ENCODE assay signal across 16 cellular contexts in the genomic region with DNA sequence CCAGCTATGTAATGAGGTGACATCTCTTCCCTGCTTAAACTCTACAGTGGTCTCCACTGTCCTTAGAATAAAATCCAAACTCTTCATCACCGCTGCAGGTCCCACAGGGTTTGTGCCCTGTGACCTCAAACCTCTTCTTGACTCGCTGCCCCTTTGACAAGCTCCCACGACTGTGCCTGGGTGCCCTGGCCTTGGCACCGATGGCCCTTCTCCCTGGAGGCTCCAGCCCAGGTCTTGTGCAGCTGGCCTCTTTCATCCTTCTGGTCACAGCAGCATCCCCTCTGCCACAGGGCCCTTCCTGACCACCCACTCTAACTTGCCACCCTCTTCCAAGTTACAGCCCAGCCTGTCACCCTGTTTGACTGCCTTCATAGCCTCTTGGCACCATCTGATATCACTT.
A peak's percentile ranks its signal among the peaks of the same experiment; 100 is the strongest.
DNase-seq lines count a peak whose midpoint lies in the region; ATAC-seq and TF ChIP-seq lines count a peak whose summit lies in the region.
"Had no signal": no experiment of that assay in that cellular context is flagged by ENCODE, and none has a peak within 500 bp of the region (broad histone marks: within the 10 kb centered on the region; RNA-seq: fewer than 3 reads in every experiment).

No MANE protein-coding gene starts in this region.

- H3K9me3 ChIP-seq in H9 (ENCODE audit: control insufficient read depth, low read depth, low read length), result no peaks in the 10 kb centered on the region
- H3K9me3 ChIP-seq in T-helper 17 cell (ENCODE audit: control insufficient read depth, low read length, poor library complexity, severe bottlenecking), result no peaks in the 10 kb centered on the region
- H3K9me3 ChIP-seq: A549, BE2C had no signal

- no peak overlapping the region for H2BK15ac ChIP-seq in H9 (ENCODE audit: low read depth, low read length)

- intact Hi-C loops in activated naive CD4-positive, alpha-beta T cell treated with anti-CD3 and anti-CD28 coated beads for 36 hours (cut with micrococcal nuclease), result no loop called here

- H3K56ac ChIP-seq in H9 (ENCODE audit: insufficient read length, low read depth, low read length), result no peak overlapping the region

- H3K79me2 ChIP-seq in H9 (ENCODE audit: insufficient read depth, low read length), result no peaks in the 10 kb centered on the region

- H2BK120ac ChIP-seq in H9 (ENCODE audit: low read depth, low read length, poor library complexity, severe bottlenecking), result no peak overlapping the region

- H3K4me1 Mint-ChIP-seq in H9 (no peaks in the 10 kb centered on the region), T-helper 17 cell (peaks cover 5% of the 10 kb centered on the region), endothelial cell (ENCODE audit: unreplicated experiment) (no peaks in the 10 kb centered on the region), progenitor cell of endocrine pancreas (ENCODE audit: low read depth) (no peaks in the 10 kb centered on the region)
- H3K4me1 Mint-ChIP-seq in activated naive CD4-positive, alpha-beta T cell treated with anti-CD3 and anti-CD28 coated beads for 36 hours (ENCODE audit: low read depth), result no peaks in the 10 kb centered on the region
- H3K4me1 Mint-ChIP-seq: GM23338 had no signal

- no peak overlapping the region for H2AFZ ChIP-seq in H9 (ENCODE audit: low read length)
- H2AFZ ChIP-seq: GM23338 had no signal

- no peaks in the 10 kb centered on the region for H4K20me1 ChIP-seq in H9 (ENCODE audit: control insufficient read depth, insufficient read depth, insufficient read length)

- no peak overlapping the region for H3T11ph ChIP-seq in H9 (ENCODE audit: low read length)

- no peak overlapping the region for H3K14ac ChIP-seq in H9 (ENCODE audit: insufficient read depth, low read length)

- no peak overlapping the region for H4K8ac ChIP-seq in H9 (replicated peaks; ENCODE audit: insufficient read length, low read depth, low read length)

- no CpG with 5 or more reads among the region's 4 CpGs for WGBS in H9 (ENCODE audit: extremely low coverage, insufficient read length, low lambda C conversion rate)

- no peak for TF ChIP-seq CTCF in H9 (conservative IDR thresholded peaks at IDR 0.05)
- TF ChIP-seq CTCF in endothelial cell (IDR thresholded peaks at IDR 0.05; ENCODE audit: unreplicated experiment), result no peak
- TF ChIP-seq CTCF in progenitor cell of endocrine pancreas (IDR thresholded peaks at IDR 0.05; ENCODE audit: unreplicated experiment), result no peak

- no peak overlapping the region for H2BK12ac ChIP-seq in H9 (ENCODE audit: insufficient read length, low read depth, low read length)

- H3K9me3 Mint-ChIP-seq in H9 (no peaks in the 10 kb centered on the region), endothelial cell (ENCODE audit: unreplicated experiment) (no peaks in the 10 kb centered on the region), progenitor cell of endocrine pancreas (ENCODE audit: low read depth) (no peaks in the 10 kb centered on the region)
- H3K9me3 Mint-ChIP-seq in activated naive CD4-positive, alpha-beta T cell treated with anti-CD3 and anti-CD28 coated beads for 36 hours, result no peaks in the 10 kb centered on the region
- H3K9me3 Mint-ChIP-seq: GM23338 had no signal

- CTCF ChIA-PET in activated naive CD4-positive, alpha-beta T cell treated with anti-CD3 and anti-CD28 coated beads for 36 hours (lab: Charles Lee), result no interaction called here

- no peak overlapping the region for H2BK5ac ChIP-seq in H9 (ENCODE audit: insufficient read length, low read length)

- H3K27me3 Mint-ChIP-seq in H9 (ENCODE audit: low read depth) (no peaks in the 10 kb centered on the region), T-helper 17 cell (no peaks in the 10 kb centered on the region), endothelial cell (ENCODE audit: unreplicated experiment) (peaks cover 1% of the 10 kb centered on the region), progenitor cell of endocrine pancreas (no peaks in the 10 kb centered on the region)
- no peaks in the 10 kb centered on the region for H3K27me3 Mint-ChIP-seq in activated naive CD4-positive, alpha-beta T cell treated with anti-CD3 and anti-CD28 coated beads for 36 hours (ENCODE audit: low read depth)
- H3K27me3 Mint-ChIP-seq: CD4-positive, alpha-beta memory T cell had no signal

- H3K79me1 ChIP-seq in H9 (ENCODE audit: insufficient read depth, low read depth, low read length, poor library complexity, severe bottlenecking), result no peaks in the 10 kb centered on the region

- H3K27me3 ChIP-seq in H9 (ENCODE audit: insufficient read depth, low read length), result no peaks in the 10 kb centered on the region
- H3K27me3 ChIP-seq: BE2C had no signal

- no peak overlapping the region for H3K27ac ChIP-seq in H9 (ENCODE audit: insufficient read length, low read depth, low read length)
- H3K27ac ChIP-seq: A549, C4-2B had no signal

- no peak for ATAC-seq in T-helper 17 cell
- ATAC-seq: A549, GM12878, GM23338, HepG2 had no signal

- no peak overlapping the region for H3K18ac ChIP-seq in H9 (ENCODE audit: insufficient read length, low read depth, low read length)

- no peak overlapping the region for H3K4ac ChIP-seq in H9 (ENCODE audit: low read depth, low read length)

- H3K4me1 ChIP-seq in H9 (ENCODE audit: insufficient read depth, low read length), result no peaks in the 10 kb centered on the region
- H3K4me1 ChIP-seq: A549 had no signal

- H4K5ac ChIP-seq in H9 (ENCODE audit: insufficient read length, low read depth, low read length), result no peak overlapping the region

- H3K23ac ChIP-seq in H9 (ENCODE audit: insufficient read length, low read depth, low read length), result no peak overlapping the region

- H3K4me2 ChIP-seq in H9 (ENCODE audit: insufficient read depth, insufficient read length, low read length), result no peak overlapping the region
- H3K4me2 ChIP-seq: A549, GM23338 had no signal

- H4K91ac ChIP-seq in H9 (ENCODE audit: insufficient read length, low read depth, low read length), result no peak overlapping the region

- H3K27ac Mint-ChIP-seq in H9 (peak overlapping the region in 2 of 3 experiments; percentile 3 to 72; a peak in 3 of 7 replicates), T-helper 17 cell (peak overlapping the region; percentile 51), endothelial cell (ENCODE audit: unreplicated experiment) (no peak overlapping the region), progenitor cell of endocrine pancreas (peak overlapping the region; percentile 22)
- H3K27ac Mint-ChIP-seq in activated naive CD4-positive, alpha-beta T cell treated with anti-CD3 and anti-CD28 coated beads for 36 hours, result no peak overlapping the region
- H3K27ac Mint-ChIP-seq: GM23338 had no signal

- DNase-seq in H9 (no peak), T-helper 17 cell (no peak), endothelial cell (ENCODE audit: low spot score) (no peak), progenitor cell of endocrine pancreas (ENCODE audit: low spot score, unreplicated experiment) (no peak), epidermal melanocyte (ENCODE audit: insufficient read length, low spot score) (no peak), NAMALWA (ENCODE audit: low spot score) (no peak)
- no peak for DNase-seq in activated naive CD4-positive, alpha-beta T cell treated with anti-CD3 and anti-CD28 coated beads for 36 hours
- DNase-seq: BE2C; CD4-positive, alpha-beta memory T cell; DMS79; H7 had no signal

- peaks cover 30 to 76% (median 63%) of the 10 kb centered on the region in 3 experiments for H3K36me3 Mint-ChIP-seq in H9 (ENCODE audit: insufficient read depth in 1 of 3, low read depth in 3 of 3)
- no peaks in the 10 kb centered on the region for H3K36me3 Mint-ChIP-seq in T-helper 17 cell (ENCODE audit: low read depth)
- peaks cover 39% of the 10 kb centered on the region for H3K36me3 Mint-ChIP-seq in endothelial cell (ENCODE audit: low read depth, unreplicated experiment)
- H3K36me3 Mint-ChIP-seq in progenitor cell of endocrine pancreas (ENCODE audit: insufficient read depth), result peaks cover 31% of the 10 kb centered on the region
- no peaks in the 10 kb centered on the region for H3K36me3 Mint-ChIP-seq in activated naive CD4-positive, alpha-beta T cell treated with anti-CD3 and anti-CD28 coated beads for 36 hours (ENCODE audit: low read depth)
- H3K36me3 Mint-ChIP-seq: CD4-positive, alpha-beta memory T cell had no signal

- no peak overlapping the region for H2BK20ac ChIP-seq in H9 (ENCODE audit: low read depth, low read length, poor library complexity, severe bottlenecking)

- H3K23me2 ChIP-seq in H9 (ENCODE audit: insufficient read length, low read depth, low read length, poor library complexity, severe bottlenecking), result no peaks in the 10 kb centered on the region

- H3K4me3 Mint-ChIP-seq in H9 (no peak overlapping the region), T-helper 17 cell (no peak overlapping the region), endothelial cell (ENCODE audit: unreplicated experiment) (peak overlapping the region; percentile 2), progenitor cell of endocrine pancreas (ENCODE audit: low read depth) (no peak overlapping the region)
- no peak overlapping the region for H3K4me3 Mint-ChIP-seq in activated naive CD4-positive, alpha-beta T cell treated with anti-CD3 and anti-CD28 coated beads for 36 hours
- H3K4me3 Mint-ChIP-seq: CD4-positive, alpha-beta memory T cell; GM23338 had no signal

- H3K9ac ChIP-seq in H9 (ENCODE audit: extremely low read depth, insufficient read length, low read length), result no peak overlapping the region

- H2AK5ac ChIP-seq in H9 (ENCODE audit: insufficient read length, low read length), result no peak overlapping the region

Comparison
In these comparisons a context has a peak if more than half of its experiments do, and no peak if none do; other contexts are left out.
1. H3K27ac Mint-ChIP-seq: peak in H9 (2 of 3), T-helper 17 cell (single experiment) and progenitor cell of endocrine pancreas (single experiment); none in endothelial cell (single experiment) and activated naive CD4-positive, alpha-beta T cell treated with anti-CD3 and anti-CD28 coated beads for 36 hours (single experiment).